16 cellular contexts compared by ENCODE assay signal in the genomic region with DNA sequence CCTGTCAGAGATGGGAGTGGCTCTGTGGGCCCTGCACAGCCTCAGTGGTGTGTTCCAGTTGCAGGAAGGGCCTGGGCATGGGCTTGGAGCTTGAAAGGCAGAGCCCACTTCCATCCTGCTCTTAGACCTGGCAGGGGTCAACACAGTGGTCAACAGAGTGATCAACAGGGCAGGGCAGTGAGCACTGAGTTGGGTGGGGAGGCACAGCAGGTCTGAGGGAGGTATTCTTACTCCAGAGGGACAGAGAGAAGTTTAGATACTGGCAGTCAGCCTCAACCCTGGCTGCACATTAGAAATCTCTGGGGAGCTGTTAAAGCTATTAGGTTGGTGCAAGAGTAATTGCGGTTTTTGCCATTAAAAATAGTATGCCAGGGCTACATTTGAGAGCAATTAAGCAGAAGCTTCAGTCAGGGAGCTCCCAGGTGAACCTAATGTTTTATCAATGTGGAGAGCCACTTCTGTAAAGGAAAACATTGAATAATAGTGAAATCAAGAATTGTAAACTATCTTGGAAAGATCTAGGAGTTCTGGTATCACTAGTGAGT. TPM values are rescaled to one million over a fixed set of nuclear protein-coding genes. Genes with fewer than 3 reads are reported as not detected.
DNase-seq lines count a peak whose midpoint lies in the region; ATAC-seq and TF ChIP-seq lines count a peak whose summit lies in the region.
"Had no signal": no experiment of that assay in that cellular context is flagged by ENCODE, and none has a peak within 500 bp of the region (broad histone marks: within the 10 kb centered on the region; RNA-seq: fewer than 3 reads in every experiment).

No MANE protein-coding gene starts in this region.

- no peak for ATAC-seq in gastrocnemius medialis
- ATAC-seq in WTC11: no peak
- no peak for ATAC-seq in left ventricle myocardium superior
- ATAC-seq: HCT116, T-cell had no signal

- H3K27ac ChIP-seq in gastrocnemius medialis (peak overlapping the region; percentile 27 to 62 (median 42)), testis (no peak overlapping the region)
- H3K27ac ChIP-seq: C4-2B, PC-9 had no signal

- H3K9me3 ChIP-seq in gastrocnemius medialis (no peaks in the 10 kb centered on the region), testis (no peaks in the 10 kb centered on the region)

- H3K4me1 Mint-ChIP-seq in WTC11: no peaks in the 10 kb centered on the region
- H3K4me1 Mint-ChIP-seq: T-cell had no signal

- DNase-seq in NCI-H1092 treated with DMSO at 0.1 percent for 48 hours (lab: John Stamatoyannopoulos, UW) (peak; percentile 34), NCI-H1092 (lab: John Stamatoyannopoulos, UW) (no peak), NCI-H128 (lab: John Stamatoyannopoulos, UW; ENCODE audit: unreplicated experiment) (peak; percentile 10), NCI-H526 (lab: John Stamatoyannopoulos, UW) (peak; percentile 7 to 47), gastrocnemius medialis (no peak), WTC11 (ENCODE audit: low spot score) (no peak), left ventricle myocardium superior (no peak), testis (no peak)
- DNase-seq: GDM1, NCI-H1048, NCI-H2081 treated with DMSO at 0.1 percent for 48 hours, NCI-H510A, PC-9, T-cell had no signal

- H3K36me3 ChIP-seq in gastrocnemius medialis (no peaks in the 10 kb centered on the region), testis (ENCODE audit: low read depth, missing control alignments) (no peaks in the 10 kb centered on the region)

- TF ChIP-seq POLR2A in gastrocnemius medialis (IDR thresholded peaks at IDR 0.05): no peak
- TF ChIP-seq POLR2A in testis (IDR thresholded peaks at IDR 0.05): no peak

- CTCF ChIA-PET in WTC11 (lab: Charles Lee): no interaction called here

- H3K36me3 Mint-ChIP-seq in WTC11: peaks cover 8% of the 10 kb centered on the region
- H3K36me3 Mint-ChIP-seq: T-cell had no signal

- intact Hi-C loops in gastrocnemius medialis (cut with DNase I; ENCODE audit: low total_unique reads): no loop called here
- intact Hi-C loops in left ventricle myocardium superior (cut with micrococcal nuclease): no loop called here
- intact Hi-C loops in testis (cut with DNase I; ENCODE audit: low total_unique reads): no loop called here

- H3K4me3 ChIP-seq in gastrocnemius medialis (no peak overlapping the region), testis (no peak overlapping the region)
- H3K4me3 ChIP-seq: PC-9 had no signal

- no peak overlapping the region for H3K27ac Mint-ChIP-seq in WTC11
- H3K27ac Mint-ChIP-seq: T-cell had no signal

- H3K9me3 Mint-ChIP-seq in WTC11: peaks cover 24% of the 10 kb centered on the region

- TF ChIP-seq CTCF in gastrocnemius medialis (IDR thresholded peaks at IDR 0.05 in 4 of 5, conservative IDR thresholded peaks at IDR 0.05 in 1 of 5) (no peak), WTC11 (IDR thresholded peaks at IDR 0.05) (no peak), testis (IDR thresholded peaks at IDR 0.05) (no peak)

- no peak overlapping the region for H3K4me3 Mint-ChIP-seq in WTC11
- H3K4me3 Mint-ChIP-seq: T-cell had no signal

- H3K27me3 Mint-ChIP-seq in WTC11 (ENCODE audit: low read depth): no peaks in the 10 kb centered on the region

- WGBS in testis, 2 donors: 71 to 89% methylated on average over 1 of the region's 1 CpG

- in situ Hi-C loops in gastrocnemius medialis (cut with MboI; ENCODE audit: low sequenced_read_pairs in 4 of 4): no loop called here

- peaks cover 15 to 23% of the 10 kb centered on the region in 2 donors for H3K4me1 ChIP-seq in gastrocnemius medialis
- no peaks in the 10 kb centered on the region for H3K4me1 ChIP-seq in testis

- H3K27me3 ChIP-seq in gastrocnemius medialis: no peaks in the 10 kb centered on the region
- H3K27me3 ChIP-seq in testis: no peaks in the 10 kb centered on the region

- POLR2A ChIA-PET in WTC11 (lab: Charles Lee): no interaction called here

TF ChIP-seq in WTC11, 78 proteins besides CTCF, POLR2A, EP300 and RAD21 (continues in another document):
- TF ChIP-seq TEAD4 (CRISPR knock-in tag; IDR thresholded peaks at IDR 0.05) (no peak), JUN (CRISPR knock-in tag; IDR thresholded peaks at IDR 0.05) (no peak), MLX (CRISPR knock-in tag; IDR thresholded peaks at IDR 0.05) (no peak), AR (CRISPR knock-in tag; IDR thresholded peaks at IDR 0.05) (no peak), FOXK1 (CRISPR knock-in tag; IDR thresholded peaks at IDR 0.05) (no peak), RORB (CRISPR knock-in tag; IDR thresholded peaks at IDR 0.05) (no peak), ZNF121 (CRISPR knock-in tag; IDR thresholded peaks at IDR 0.05) (no peak), MYBL2 (CRISPR knock-in tag; IDR thresholded peaks at IDR 0.05) (no peak)
- TF ChIP-seq, protein P1, sequence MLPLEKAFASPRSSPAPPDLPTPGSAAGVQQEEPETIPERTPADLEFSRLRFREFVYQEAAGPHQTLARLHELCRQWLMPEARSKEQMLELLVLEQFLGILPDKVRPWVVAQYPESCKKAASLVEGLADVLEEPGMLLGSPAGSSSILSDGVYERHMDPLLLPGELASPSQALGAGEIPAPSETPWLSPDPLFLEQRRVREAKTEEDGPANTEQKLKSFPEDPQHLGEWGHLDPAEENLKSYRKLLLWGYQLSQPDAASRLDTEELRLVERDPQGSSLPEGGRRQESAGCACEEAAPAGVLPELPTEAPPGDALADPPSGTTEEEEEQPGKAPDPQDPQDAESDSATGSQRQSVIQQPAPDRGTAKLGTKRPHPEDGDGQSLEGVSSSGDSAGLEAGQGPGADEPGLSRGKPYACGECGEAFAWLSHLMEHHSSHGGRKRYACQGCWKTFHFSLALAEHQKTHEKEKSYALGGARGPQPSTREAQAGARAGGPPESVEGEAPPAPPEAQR (CRISPR knock-in tag; IDR thresholded peaks at IDR 0.05): no peak
- TF ChIP-seq, protein P2, sequence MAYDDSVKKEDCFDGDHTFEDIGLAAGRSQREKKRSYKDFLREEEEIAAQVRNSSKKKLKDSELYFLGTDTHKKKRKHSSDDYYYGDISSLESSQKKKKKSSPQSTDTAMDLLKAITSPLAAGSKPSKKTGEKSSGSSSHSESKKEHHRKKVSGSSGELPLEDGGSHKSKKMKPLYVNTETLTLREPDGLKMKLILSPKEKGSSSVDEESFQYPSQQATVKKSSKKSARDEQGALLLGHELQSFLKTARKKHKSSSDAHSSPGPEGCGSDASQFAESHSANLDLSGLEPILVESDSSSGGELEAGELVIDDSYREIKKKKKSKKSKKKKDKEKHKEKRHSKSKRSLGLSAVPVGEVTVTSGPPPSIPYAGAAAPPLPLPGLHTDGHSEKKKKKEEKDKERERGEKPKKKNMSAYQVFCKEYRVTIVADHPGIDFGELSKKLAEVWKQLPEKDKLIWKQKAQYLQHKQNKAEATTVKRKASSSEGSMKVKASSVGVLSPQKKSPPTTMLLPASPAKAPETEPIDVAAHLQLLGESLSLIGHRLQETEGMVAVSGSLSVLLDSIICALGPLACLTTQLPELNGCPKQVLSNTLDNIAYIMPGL (CRISPR knock-in tag; IDR thresholded peaks at IDR 0.05): no peak

RNA-seq across cellular contexts. Expression of gene SH3BGR, which starts 37.7 kb away (rescaled TPM):
- 100 to 1,000 TPM in 3 of 4 donors, 10 to 100 TPM in 1; 92.9 to 182 (median 149) TPM for total RNA-seq in gastrocnemius medialis
- 3.2 to 4.8 TPM (median 4.0 TPM) in 3 replicates for total RNA-seq in WTC11 (2021)
- 127 TPM for total RNA-seq in left ventricle myocardium superior
- total RNA-seq in testis: 10 to 100 TPM in 1 of 2 donors, 1 to 10 TPM in 1; 5.0 to 16.7 TPM
- polyA plus RNA-seq in testis (ENCODE audit: insufficient read depth, low read depth, low replicate concordance): 27.3 TPM

RNA-seq across cellular contexts. Expression of gene LCA5L, which starts 43.9 kb away (rescaled TPM):
- total RNA-seq in gastrocnemius medialis (1 to 10 TPM; 2.3 to 7.9 (median 4.9) TPM), WTC11 (2021) (0.64 to 1.0 TPM (median 0.76 TPM) in 3 replicates), left ventricle myocardium superior (0.40 TPM), testis (100 to 1,000 TPM in 1 of 2 donors, 10 to 100 TPM in 1; 61.9 to 103 TPM)
- polyA plus RNA-seq in testis (ENCODE audit: insufficient read depth, low read depth, low replicate concordance): 88.0 TPM

Comparison
In these comparisons a context has a peak if more than half of its experiments do, and no peak if none do; other contexts are left out.
1. DNase-seq: peak in NCI-H1092 treated with DMSO at 0.1 percent for 48 hours (single experiment), NCI-H128 (single experiment) and NCI-H526 (2 of 2); none in NCI-H1092 (single experiment), gastrocnemius medialis (0 of 2), WTC11 (single experiment), left ventricle myocardium superior (single experiment) and testis (single experiment).
2. H3K27ac ChIP-seq: peak in gastrocnemius medialis (4 of 4); none in testis (0 of 2).
3. RNA of gene LCA5L, which starts 43.9 kb away (total RNA-seq): 61.9 to 103 TPM in testis; 2.3 to 7.9 TPM in gastrocnemius medialis, 0.64 to 1.0 TPM in WTC11 and 0.40 TPM in left ventricle myocardium superior (single experiment); every median in the first group is over 4 times any median in the second.